In the genomic region with DNA sequence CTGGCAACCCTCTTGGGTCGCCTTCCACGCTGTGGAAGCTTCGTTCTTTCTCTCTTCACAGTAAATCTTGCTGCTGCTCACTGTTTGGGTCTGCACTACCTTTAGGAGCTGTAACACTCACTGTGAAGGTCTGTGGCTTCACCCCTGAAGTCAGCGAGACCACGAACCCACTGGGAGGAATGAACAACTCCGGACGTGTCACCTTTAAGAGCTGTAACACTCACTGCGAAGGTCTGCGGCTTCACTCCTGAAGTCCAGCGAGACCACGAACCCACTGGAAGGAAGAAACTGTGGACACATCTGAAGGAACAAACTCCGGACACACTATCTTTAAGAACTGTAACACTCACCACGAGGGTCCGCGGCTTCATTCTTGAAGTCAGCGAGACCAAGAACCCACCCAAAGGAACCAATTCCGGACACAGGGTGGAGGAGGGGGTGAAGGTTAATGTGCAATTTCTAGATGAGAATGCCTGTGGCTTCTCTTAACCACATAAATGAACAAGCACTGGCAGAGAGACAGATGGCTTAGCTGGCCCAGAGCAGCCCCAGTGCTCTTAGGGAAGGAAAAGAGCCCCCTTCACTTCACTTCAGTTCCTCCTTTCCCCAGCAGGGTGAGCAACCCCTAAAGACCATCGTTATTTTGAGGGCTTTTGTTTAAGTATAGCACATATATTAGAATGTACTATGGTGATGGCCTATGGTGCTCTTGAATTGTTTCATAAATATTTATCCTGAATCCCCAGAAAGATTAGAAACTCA, we compare ENCODE assay signal across 14 cellular contexts.
DNase-seq lines count a peak whose midpoint lies in the region; ATAC-seq, FAIRE-seq and TF ChIP-seq lines count a peak whose summit lies in the region.
"Had no signal": no experiment of that assay in that cellular context is flagged by ENCODE, and none has a peak within 500 bp of the region (broad histone marks: within the 10 kb centered on the region; RNA-seq: fewer than 3 reads in every experiment).

No MANE protein-coding gene starts in this region.

- peak overlapping the region; percentile 38 for H2AFZ ChIP-seq in osteoblast (ENCODE audit: low read length)

- H3K27ac ChIP-seq in brain microvascular endothelial cell (no peak overlapping the region), osteoblast (ENCODE audit: low read depth, low read length) (no peak overlapping the region)
- H3K27ac ChIP-seq: foreskin keratinocyte, SJSA1 had no signal

- peak; percentile 59 for TF ChIP-seq CTCF in brain microvascular endothelial cell (IDR thresholded peaks at IDR 0.05; ENCODE audit: low read depth, low read length, missing control alignments)
- TF ChIP-seq CTCF in osteoblast (IDR thresholded peaks at IDR 0.05; ENCODE audit: extremely low read depth, low read depth, low read length), result peak; percentile 53

- peak; percentile 13 for DNase-seq in NCI-H146 (lab: John Stamatoyannopoulos, UW)
- no peak for DNase-seq in NCI-H146 treated with DMSO at 0.1 percent for 48 hours (lab: John Stamatoyannopoulos, UW; ENCODE audit: unreplicated experiment)
- DNase-seq in MV-4-11 (lab: John Stamatoyannopoulos, UW), result peak; percentile 76
- DNase-seq in brain microvascular endothelial cell, result no peak
- peak; percentile 47 for DNase-seq in osteoblast (ENCODE audit: insufficient read length, low spot score, missing footprints)
- no peak for DNase-seq in nucleus accumbens (lab: John Stamatoyannopoulos, UW)
- no peak for DNase-seq in HTR-8/SVneo (ENCODE audit: insufficient read length, low spot score)
- DNase-seq: activated CD8-positive, alpha-beta memory T cell treated with anti-CD3 and anti-CD28 coated beads for 24 hours; central memory CD4-positive, alpha-beta T cell; foreskin keratinocyte; NCI-H187 treated with DMSO at 0.1 percent for 48 hours had no signal

- H3K4me2 ChIP-seq in osteoblast (ENCODE audit: insufficient read depth, low read length), result peak overlapping the region; percentile 65

- in situ Hi-C loops in brain microvascular endothelial cell (cut with HindIII; ENCODE audit: low pct_ligation_motif_present, low sequenced_read_pairs), result no loop called here

- no peak overlapping the region for H3K4me3 ChIP-seq in brain microvascular endothelial cell (ENCODE audit: low read depth, low read length)
- H3K4me3 ChIP-seq in osteoblast (ENCODE audit: insufficient read depth, low read length), result peak overlapping the region; percentile 49
- H3K4me3 ChIP-seq: SJSA1 had no signal

- H3K27me3 ChIP-seq in brain microvascular endothelial cell (replicated peaks), result no peaks in the 10 kb centered on the region
- H3K27me3 ChIP-seq in osteoblast (ENCODE audit: insufficient read depth, low read length), result peaks cover 9% of the 10 kb centered on the region
- H3K27me3 ChIP-seq: foreskin keratinocyte, SJSA1 had no signal

- no peaks in the 10 kb centered on the region for H3K9me3 ChIP-seq in osteoblast (ENCODE audit: low read depth, low read length)
- H3K9me3 ChIP-seq: SJSA1 had no signal

- H3K36me3 ChIP-seq in brain microvascular endothelial cell (replicated peaks) (no peaks in the 10 kb centered on the region), osteoblast (ENCODE audit: insufficient read depth, low read length) (no peaks in the 10 kb centered on the region)
- H3K36me3 ChIP-seq: SJSA1 had no signal

- no peak for FAIRE-seq in HTR-8/SVneo (lab: Jason Lieb, UNC)
- FAIRE-seq: A204.1 had no signal

- no peaks in the 10 kb centered on the region for H3K79me2 ChIP-seq in osteoblast (ENCODE audit: insufficient read depth, low read length)

- no peaks in the 10 kb centered on the region for H4K20me1 ChIP-seq in osteoblast (ENCODE audit: insufficient read depth, low read length)

- no peak for ATAC-seq in GM18873 (IDR thresholded peaks at IDR 0.05; ENCODE audit: low FRiP score, unreplicated experiment)
- ATAC-seq: foreskin keratinocyte had no signal

- peaks cover 26% of the 10 kb centered on the region for H3K4me1 ChIP-seq in osteoblast (ENCODE audit: insufficient read depth, low read length)

Comparison
In these comparisons a context has a peak if more than half of its experiments do, and no peak if none do; other contexts are left out.
1. DNase-seq: peak in NCI-H146 (single experiment), MV-4-11 (single experiment) and osteoblast (single experiment); none in NCI-H146 treated with DMSO at 0.1 percent for 48 hours (single experiment), brain microvascular endothelial cell (single experiment), nucleus accumbens (0 of 56) and HTR-8/SVneo (single experiment).